ENCODE assay signal across 1 cellular context in the genomic region with DNA sequence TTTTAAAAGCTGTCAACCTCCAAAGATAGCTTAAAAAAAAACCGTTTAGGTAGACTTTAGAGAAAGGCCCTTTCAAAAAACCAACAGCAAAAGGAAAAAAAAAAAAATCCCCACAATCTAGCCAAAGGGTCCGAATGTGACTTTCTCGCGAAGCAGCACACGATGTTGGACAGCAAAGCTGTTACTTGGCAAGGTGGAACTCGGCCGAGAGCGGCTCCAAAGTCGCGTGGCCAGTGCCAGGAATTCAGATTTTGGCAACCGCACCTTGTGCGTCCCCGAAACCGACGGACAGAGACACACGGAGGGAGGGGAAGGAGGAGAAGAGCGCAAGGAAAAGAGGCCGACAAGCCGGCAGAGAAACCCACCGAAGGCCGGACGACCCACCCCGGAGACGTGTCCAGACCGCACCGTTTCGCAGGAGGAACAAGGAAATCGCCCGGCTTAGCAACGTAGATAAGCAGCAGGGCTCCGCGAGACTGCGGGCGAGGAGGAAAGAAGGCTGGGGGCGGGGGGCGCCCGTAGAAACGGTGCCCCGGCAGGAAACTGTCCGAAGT.
TF ChIP-seq lines count a peak whose summit lies in the region.

No MANE protein-coding gene starts in this region.

TF ChIP-seq in K562, 482 proteins besides CTCF, POLR2A, EP300 and RAD21 (continued from another document and continues in another):
- TF ChIP-seq, protein P1, sequence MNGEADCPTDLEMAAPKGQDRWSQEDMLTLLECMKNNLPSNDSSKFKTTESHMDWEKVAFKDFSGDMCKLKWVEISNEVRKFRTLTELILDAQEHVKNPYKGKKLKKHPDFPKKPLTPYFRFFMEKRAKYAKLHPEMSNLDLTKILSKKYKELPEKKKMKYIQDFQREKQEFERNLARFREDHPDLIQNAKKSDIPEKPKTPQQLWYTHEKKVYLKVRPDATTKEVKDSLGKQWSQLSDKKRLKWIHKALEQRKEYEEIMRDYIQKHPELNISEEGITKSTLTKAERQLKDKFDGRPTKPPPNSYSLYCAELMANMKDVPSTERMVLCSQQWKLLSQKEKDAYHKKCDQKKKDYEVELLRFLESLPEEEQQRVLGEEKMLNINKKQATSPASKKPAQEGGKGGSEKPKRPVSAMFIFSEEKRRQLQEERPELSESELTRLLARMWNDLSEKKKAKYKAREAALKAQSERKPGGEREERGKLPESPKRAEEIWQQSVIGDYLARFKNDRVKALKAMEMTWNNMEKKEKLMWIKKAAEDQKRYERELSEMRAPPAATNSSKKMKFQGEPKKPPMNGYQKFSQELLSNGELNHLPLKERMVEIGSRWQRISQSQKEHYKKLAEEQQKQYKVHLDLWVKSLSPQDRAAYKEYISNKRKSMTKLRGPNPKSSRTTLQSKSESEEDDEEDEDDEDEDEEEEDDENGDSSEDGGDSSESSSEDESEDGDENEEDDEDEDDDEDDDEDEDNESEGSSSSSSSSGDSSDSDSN (IDR thresholded peaks at IDR 0.05; ENCODE audit: borderline replicate concordance in 1 of 2, low read depth in 2 of 2, low read length in 2 of 2) = peak; percentile 91 to 95; a peak in 3 of 4 replicates
- TF ChIP-seq ZEB2 (IDR thresholded peaks at IDR 0.05) = no peak
- no peak for TF ChIP-seq NFIX (CRISPR knock-in tag; IDR thresholded peaks at IDR 0.05; ENCODE audit: low read depth)
- TF ChIP-seq, protein P2, sequence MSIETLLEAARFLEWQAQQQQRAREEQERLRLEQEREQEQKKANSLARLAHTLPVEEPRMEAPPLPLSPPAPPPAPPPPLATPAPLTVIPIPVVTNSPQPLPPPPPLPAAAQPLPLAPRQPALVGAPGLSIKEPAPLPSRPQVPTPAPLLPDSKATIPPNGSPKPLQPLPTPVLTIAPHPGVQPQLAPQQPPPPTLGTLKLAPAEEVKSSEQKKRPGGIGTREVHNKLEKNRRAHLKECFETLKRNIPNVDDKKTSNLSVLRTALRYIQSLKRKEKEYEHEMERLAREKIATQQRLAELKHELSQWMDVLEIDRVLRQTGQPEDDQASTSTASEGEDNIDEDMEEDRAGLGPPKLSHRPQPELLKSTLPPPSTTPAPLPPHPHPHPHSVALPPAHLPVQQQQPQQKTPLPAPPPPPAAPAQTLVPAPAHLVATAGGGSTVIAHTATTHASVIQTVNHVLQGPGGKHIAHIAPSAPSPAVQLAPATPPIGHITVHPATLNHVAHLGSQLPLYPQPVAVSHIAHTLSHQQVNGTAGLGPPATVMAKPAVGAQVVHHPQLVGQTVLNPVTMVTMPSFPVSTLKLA (conservative IDR thresholded peaks at IDR 0.05) = peak; percentile 71 to 84
- TF ChIP-seq NFYB (IDR thresholded peaks at IDR 0.05; ENCODE audit: extremely low read depth, insufficient read length) = no peak
- no peak for TF ChIP-seq PBX2 (CRISPR knock-in tag; IDR thresholded peaks at IDR 0.05; ENCODE audit: low read depth)
- TF ChIP-seq PBX2 (tag; conservative IDR thresholded peaks at IDR 0.05; ENCODE audit: low read depth) = no peak
- peak; percentile 76 for TF ChIP-seq ZBTB7A (IDR thresholded peaks at IDR 0.05; ENCODE audit: borderline replicate concordance, control insufficient read depth, low read depth, low read length)
- 0 out of 2 replicates have a peak, but pooled peaks have one; percentile 8 for TF ChIP-seq LARP7 (IDR thresholded peaks at IDR 0.05)
- no peak; the same call in 1 of the 2 replicates for TF ChIP-seq HCFC1 (IDR thresholded peaks at IDR 0.05; ENCODE audit: low read depth, low read length)
- no peak for TF ChIP-seq RBM25 (IDR thresholded peaks at IDR 0.05; ENCODE audit: low read depth, low read length, severe bottlenecking)
- no peak for TF ChIP-seq STAT6 (CRISPR knock-in tag; IDR thresholded peaks at IDR 0.05)
- no peak for TF ChIP-seq POLR2AphosphoS2 (IDR thresholded peaks at IDR 0.05; ENCODE audit: low read length)
- TF ChIP-seq, protein P3, sequence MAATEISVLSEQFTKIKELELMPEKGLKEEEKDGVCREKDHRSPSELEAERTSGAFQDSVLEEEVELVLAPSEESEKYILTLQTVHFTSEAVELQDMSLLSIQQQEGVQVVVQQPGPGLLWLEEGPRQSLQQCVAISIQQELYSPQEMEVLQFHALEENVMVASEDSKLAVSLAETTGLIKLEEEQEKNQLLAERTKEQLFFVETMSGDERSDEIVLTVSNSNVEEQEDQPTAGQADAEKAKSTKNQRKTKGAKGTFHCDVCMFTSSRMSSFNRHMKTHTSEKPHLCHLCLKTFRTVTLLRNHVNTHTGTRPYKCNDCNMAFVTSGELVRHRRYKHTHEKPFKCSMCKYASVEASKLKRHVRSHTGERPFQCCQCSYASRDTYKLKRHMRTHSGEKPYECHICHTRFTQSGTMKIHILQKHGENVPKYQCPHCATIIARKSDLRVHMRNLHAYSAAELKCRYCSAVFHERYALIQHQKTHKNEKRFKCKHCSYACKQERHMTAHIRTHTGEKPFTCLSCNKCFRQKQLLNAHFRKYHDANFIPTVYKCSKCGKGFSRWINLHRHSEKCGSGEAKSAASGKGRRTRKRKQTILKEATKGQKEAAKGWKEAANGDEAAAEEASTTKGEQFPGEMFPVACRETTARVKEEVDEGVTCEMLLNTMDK (IDR thresholded peaks at IDR 0.05; ENCODE audit: borderline replicate concordance, insufficient read depth, low read depth, low read length, poor library complexity, severe bottlenecking) = no peak
- peak; percentile 9 to 43; a peak in 1 of 4 replicates for TF ChIP-seq TRIM24 (IDR thresholded peaks at IDR 0.05)
- peak; percentile 60 for TF ChIP-seq BHLHE40 (IDR thresholded peaks at IDR 0.05; ENCODE audit: low read length)
- TF ChIP-seq RBM22 (IDR thresholded peaks at IDR 0.05; ENCODE audit: low read depth, low read length, poor library complexity, severe bottlenecking) = no peak
- no peak for TF ChIP-seq SAFB2 (IDR thresholded peaks at IDR 0.05; ENCODE audit: borderline replicate concordance, low read depth, low read length, severe bottlenecking)
- no peak for TF ChIP-seq MYBL2 (IDR thresholded peaks at IDR 0.05; ENCODE audit: low read depth)
- no peak for TF ChIP-seq MYBL2 (CRISPR knock-in tag; IDR thresholded peaks at IDR 0.05; ENCODE audit: borderline replicate concordance)
- no peak for TF ChIP-seq ZNF408 (CRISPR knock-in tag; IDR thresholded peaks at IDR 0.05; ENCODE audit: low read depth)
- TF ChIP-seq LEF1 (IDR thresholded peaks at IDR 0.05) = no peak
- TF ChIP-seq, protein P4, sequence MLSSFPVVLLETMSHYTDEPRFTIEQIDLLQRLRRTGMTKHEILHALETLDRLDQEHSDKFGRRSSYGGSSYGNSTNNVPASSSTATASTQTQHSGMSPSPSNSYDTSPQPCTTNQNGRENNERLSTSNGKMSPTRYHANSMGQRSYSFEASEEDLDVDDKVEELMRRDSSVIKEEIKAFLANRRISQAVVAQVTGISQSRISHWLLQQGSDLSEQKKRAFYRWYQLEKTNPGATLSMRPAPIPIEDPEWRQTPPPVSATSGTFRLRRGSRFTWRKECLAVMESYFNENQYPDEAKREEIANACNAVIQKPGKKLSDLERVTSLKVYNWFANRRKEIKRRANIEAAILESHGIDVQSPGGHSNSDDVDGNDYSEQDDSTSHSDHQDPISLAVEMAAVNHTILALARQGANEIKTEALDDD (IDR thresholded peaks at IDR 0.05) = no peak
- TF ChIP-seq ESRRB (CRISPR knock-in tag; IDR thresholded peaks at IDR 0.05; ENCODE audit: borderline replicate concordance) = no peak
- TF ChIP-seq ZNF277 (CRISPR knock-in tag; IDR thresholded peaks at IDR 0.05; ENCODE audit: borderline replicate concordance) = no peak
- peak; percentile 88 for TF ChIP-seq SUPT5H (IDR thresholded peaks at IDR 0.05)
- TF ChIP-seq E2F4 (CRISPR knock-in tag; IDR thresholded peaks at IDR 0.05; ENCODE audit: low read depth) = no peak
- TF ChIP-seq, protein P5, sequence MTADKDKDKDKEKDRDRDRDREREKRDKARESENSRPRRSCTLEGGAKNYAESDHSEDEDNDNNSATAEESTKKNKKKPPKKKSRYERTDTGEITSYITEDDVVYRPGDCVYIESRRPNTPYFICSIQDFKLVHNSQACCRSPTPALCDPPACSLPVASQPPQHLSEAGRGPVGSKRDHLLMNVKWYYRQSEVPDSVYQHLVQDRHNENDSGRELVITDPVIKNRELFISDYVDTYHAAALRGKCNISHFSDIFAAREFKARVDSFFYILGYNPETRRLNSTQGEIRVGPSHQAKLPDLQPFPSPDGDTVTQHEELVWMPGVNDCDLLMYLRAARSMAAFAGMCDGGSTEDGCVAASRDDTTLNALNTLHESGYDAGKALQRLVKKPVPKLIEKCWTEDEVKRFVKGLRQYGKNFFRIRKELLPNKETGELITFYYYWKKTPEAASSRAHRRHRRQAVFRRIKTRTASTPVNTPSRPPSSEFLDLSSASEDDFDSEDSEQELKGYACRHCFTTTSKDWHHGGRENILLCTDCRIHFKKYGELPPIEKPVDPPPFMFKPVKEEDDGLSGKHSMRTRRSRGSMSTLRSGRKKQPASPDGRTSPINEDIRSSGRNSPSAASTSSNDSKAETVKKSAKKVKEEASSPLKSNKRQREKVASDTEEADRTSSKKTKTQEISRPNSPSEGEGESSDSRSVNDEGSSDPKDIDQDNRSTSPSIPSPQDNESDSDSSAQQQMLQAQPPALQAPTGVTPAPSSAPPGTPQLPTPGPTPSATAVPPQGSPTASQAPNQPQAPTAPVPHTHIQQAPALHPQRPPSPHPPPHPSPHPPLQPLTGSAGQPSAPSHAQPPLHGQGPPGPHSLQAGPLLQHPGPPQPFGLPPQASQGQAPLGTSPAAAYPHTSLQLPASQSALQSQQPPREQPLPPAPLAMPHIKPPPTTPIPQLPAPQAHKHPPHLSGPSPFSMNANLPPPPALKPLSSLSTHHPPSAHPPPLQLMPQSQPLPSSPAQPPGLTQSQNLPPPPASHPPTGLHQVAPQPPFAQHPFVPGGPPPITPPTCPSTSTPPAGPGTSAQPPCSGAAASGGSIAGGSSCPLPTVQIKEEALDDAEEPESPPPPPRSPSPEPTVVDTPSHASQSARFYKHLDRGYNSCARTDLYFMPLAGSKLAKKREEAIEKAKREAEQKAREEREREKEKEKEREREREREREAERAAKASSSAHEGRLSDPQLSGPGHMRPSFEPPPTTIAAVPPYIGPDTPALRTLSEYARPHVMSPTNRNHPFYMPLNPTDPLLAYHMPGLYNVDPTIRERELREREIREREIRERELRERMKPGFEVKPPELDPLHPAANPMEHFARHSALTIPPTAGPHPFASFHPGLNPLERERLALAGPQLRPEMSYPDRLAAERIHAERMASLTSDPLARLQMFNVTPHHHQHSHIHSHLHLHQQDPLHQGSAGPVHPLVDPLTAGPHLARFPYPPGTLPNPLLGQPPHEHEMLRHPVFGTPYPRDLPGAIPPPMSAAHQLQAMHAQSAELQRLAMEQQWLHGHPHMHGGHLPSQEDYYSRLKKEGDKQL (CRISPR knock-in tag; IDR thresholded peaks at IDR 0.05; ENCODE audit: borderline replicate concordance) = no peak
- peak; percentile 15; the same call in 1 of the 2 replicates for TF ChIP-seq RAD51 (IDR thresholded peaks at IDR 0.05; ENCODE audit: borderline replicate concordance, low read depth)
